ENCODE assay signal across 29 cellular contexts in the genomic region with DNA sequence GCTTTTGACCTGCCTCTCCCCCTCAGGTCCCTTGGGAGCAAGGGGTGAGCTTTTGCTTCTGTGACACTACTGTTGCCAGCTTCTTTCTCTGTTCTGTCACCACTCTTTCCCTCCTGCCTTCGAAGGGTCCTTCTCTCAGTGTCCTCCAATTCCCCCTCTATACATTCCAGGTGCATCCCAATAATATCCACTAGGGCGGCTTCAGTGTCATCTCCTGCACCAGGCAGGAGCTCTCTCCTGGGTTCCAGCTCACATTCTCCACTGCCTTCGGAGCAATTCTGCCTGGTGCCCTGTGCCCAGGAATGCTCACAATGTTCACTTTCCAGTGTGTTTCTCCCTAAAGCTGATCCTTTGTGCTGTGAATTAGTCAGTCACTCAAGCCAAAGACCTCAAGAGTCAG.
A peak's percentile ranks its signal among the peaks of the same experiment; 100 is the strongest.
DNase-seq lines count a peak whose midpoint lies in the region; ATAC-seq, FAIRE-seq and TF ChIP-seq lines count a peak whose summit lies in the region.
"Had no signal": no experiment of that assay in that cellular context is flagged by ENCODE, and none has a peak within 500 bp of the region (broad histone marks: within the 10 kb centered on the region; RNA-seq: fewer than 3 reads in every experiment).

No MANE protein-coding gene starts in this region.

- no peak for ATAC-seq in aorta (ENCODE audit: low FRiP score)
- no peak for ATAC-seq in GM19023 (IDR thresholded peaks at IDR 0.05; ENCODE audit: unreplicated experiment)
- ATAC-seq: activated naive CD4-positive, alpha-beta T cell treated with anti-CD3 and anti-CD28 coated beads, Interleukin-2, amount 50 U/mL, for 72 hours; K562; lower lobe of right lung; naive thymus-derived CD8-positive, alpha-beta T cell; PC-3; stimulated activated naive CD8-positive, alpha-beta T cell treated with anti-CD3 and anti-CD28 coated beads, Interleukin-15, amount 100 ng/mL, for 72 hours had no signal

- H3K9ac ChIP-seq in kidney (ENCODE audit: low read length in 2 of 2): no peak overlapping the region

- 0 out of 2 replicates have a peak, but pooled peaks have one; percentile 16 for TF ChIP-seq CTCF in HEK293 (tag by site-specific recombination; IDR thresholded peaks at IDR 0.05)
- TF ChIP-seq CTCF in brain (conservative IDR thresholded peaks at IDR 0.05): no peak
- TF ChIP-seq CTCF in kidney (IDR thresholded peaks at IDR 0.05; ENCODE audit: borderline replicate concordance, extremely low read depth, insufficient read depth): no peak
- peak; percentile 15 for TF ChIP-seq CTCF in type B pancreatic cell (conservative IDR thresholded peaks at IDR 0.05)

- H3K27ac ChIP-seq in HEK293 (ENCODE audit: extremely low read depth, low read depth, low read length) (no peak overlapping the region), kidney (ENCODE audit: low read depth in 2 of 2, low read length in 2 of 2) (peak overlapping the region; percentile 28 to 38), aorta (ENCODE audit: low read depth in 1 of 2, low read length in 2 of 2) (no peak overlapping the region)
- H3K27ac ChIP-seq: cardiac muscle cell, colonic mucosa, lower lobe of right lung, SK-N-MC, thyroid gland had no signal

- 69 to 73% methylated on average over 3 of the region's 3 CpGs for WGBS in aorta, 2 donors

- no peaks in the 10 kb centered on the region for H3K9me3 ChIP-seq in HEK293 (ENCODE audit: control insufficient read depth, insufficient read depth, low read depth, low read length)
- no peaks in the 10 kb centered on the region for H3K9me3 ChIP-seq in kidney (ENCODE audit: control insufficient read depth in 1 of 2, low read length in 2 of 2)
- peaks cover 6% of the 10 kb centered on the region for H3K9me3 ChIP-seq in aorta (ENCODE audit: control insufficient read depth, low read length)
- H3K9me3 ChIP-seq: colonic mucosa, lower lobe of right lung, thyroid gland had no signal

- H3K4me1 Mint-ChIP-seq in brain: peaks cover 22% of the 10 kb centered on the region
- peaks cover 25% of the 10 kb centered on the region for H3K4me1 Mint-ChIP-seq in type B pancreatic cell (ENCODE audit: unreplicated experiment)
- H3K4me1 Mint-ChIP-seq: stimulated activated naive CD8-positive, alpha-beta T cell treated with anti-CD3 and anti-CD28 coated beads, Interleukin-15, amount 100 ng/mL, for 72 hours had no signal

- POLR2A ChIA-PET in HEK293 (lab: Yijun Ruan, JAX): no interaction called here

- CTCF ChIA-PET in HEK293 (lab: Yijun Ruan, JAX): interaction anchor here (0.6 to 1.4 kb wide), 5 partner anchors 9 to 1997 kb away, joined by 3 to 4 read pairs (median 3); no protein-coding TSS in a partner anchor

- no peaks in the 10 kb centered on the region for H3K36me3 Mint-ChIP-seq in brain
- H3K36me3 Mint-ChIP-seq in type B pancreatic cell: peaks cover 7% of the 10 kb centered on the region
- H3K36me3 Mint-ChIP-seq: CD14-positive monocyte had no signal

- FAIRE-seq in kidney (lab: Jason Lieb, UNC): no peak
- FAIRE-seq: GM12892, K562, small intestine had no signal

- H3K27me3 Mint-ChIP-seq in brain (peaks cover 16% of the 10 kb centered on the region), type B pancreatic cell (peaks cover 31% of the 10 kb centered on the region)

- H3K27me3 ChIP-seq in aorta (ENCODE audit: control insufficient read depth in 1 of 2, insufficient read depth in 2 of 2, low read length in 1 of 2): no peaks in the 10 kb centered on the region
- H3K27me3 ChIP-seq: cardiac muscle cell, colonic mucosa, thyroid gland had no signal

- H3K4me3 ChIP-seq in HEK293 (ENCODE audit: low read depth, low read length) (no peak overlapping the region), kidney (ENCODE audit: low read length in 2 of 2) (no peak overlapping the region), aorta (ENCODE audit: low read length in 2 of 2) (no peak overlapping the region)
- H3K4me3 ChIP-seq: cardiac muscle cell, colonic mucosa, K562, lower lobe of right lung, SK-N-MC, thyroid gland had no signal

- intact Hi-C loops in kidney (cut with DNase I): no loop called here
- intact Hi-C loops in aorta (cut with DNase I): no loop called here

- peak overlapping the region in 4 of 5 experiments; percentile 32 to 87 (median 62) for H3K27ac Mint-ChIP-seq in brain
- H3K27ac Mint-ChIP-seq in type B pancreatic cell: peak overlapping the region; percentile 17
- H3K27ac Mint-ChIP-seq: activated naive CD4-positive, alpha-beta T cell treated with anti-CD3 and anti-CD28 coated beads, Interleukin-2, amount 50 U/mL, for 72 hours; CD14-positive monocyte; HFFc6; naive thymus-derived CD8-positive, alpha-beta T cell; stimulated activated naive CD8-positive, alpha-beta T cell treated with anti-CD3 and anti-CD28 coated beads, Interleukin-15, amount 100 ng/mL, for 72 hours had no signal

- H3K4me1 ChIP-seq in HEK293 (ENCODE audit: control insufficient read depth, insufficient read depth, low read length) (peaks cover 10% of the 10 kb centered on the region), kidney (ENCODE audit: control insufficient read depth in 1 of 2, insufficient read depth in 1 of 2, low read depth in 1 of 2, low read length in 2 of 2) (peaks cover 18 to 31% of the 10 kb centered on the region in 2 donors), aorta (ENCODE audit: control insufficient read depth in 1 of 2, insufficient read depth in 2 of 2, low read length in 2 of 2) (no peaks in the 10 kb centered on the region)
- H3K4me1 ChIP-seq: colonic mucosa, lower lobe of right lung had no signal

- H3K9me3 Mint-ChIP-seq in brain (peaks cover 0 to 11% (median 8%) of the 10 kb centered on the region in 5 experiments), type B pancreatic cell (peaks cover 13% of the 10 kb centered on the region)
- H3K9me3 Mint-ChIP-seq: HFFc6 had no signal

- peak overlapping the region in 1 of 5 experiments; percentile 26 for H3K4me3 Mint-ChIP-seq in brain
- peak overlapping the region; percentile 4 for H3K4me3 Mint-ChIP-seq in type B pancreatic cell
- H3K4me3 Mint-ChIP-seq: CD14-positive monocyte; HFFc6; naive thymus-derived CD8-positive, alpha-beta T cell; stimulated activated naive CD8-positive, alpha-beta T cell treated with anti-CD3 and anti-CD28 coated beads, Interleukin-15, amount 100 ng/mL, for 72 hours had no signal

- no peaks in the 10 kb centered on the region for H3K36me3 ChIP-seq in HEK293 (ENCODE audit: control insufficient read depth in 2 of 2, insufficient read depth in 1 of 2, low read length in 2 of 2)
- H3K36me3 ChIP-seq in kidney (ENCODE audit: control insufficient read depth in 1 of 2, insufficient read depth in 2 of 2, low read length in 2 of 2): no peaks in the 10 kb centered on the region
- H3K36me3 ChIP-seq in aorta (ENCODE audit: control insufficient read depth in 1 of 2, insufficient read depth in 2 of 2, low read length in 1 of 2): no peaks in the 10 kb centered on the region
- H3K36me3 ChIP-seq: cardiac muscle cell, colonic mucosa, lower lobe of right lung, thyroid gland had no signal

- no peak for DNase-seq in kidney
- DNase-seq in type B pancreatic cell (ENCODE audit: extremely low spot score, unreplicated experiment): no peak
- DNase-seq in aorta: no peak
- DNase-seq in GM19240 (ENCODE audit: insufficient read length, low spot score): no peak
- DNase-seq: activated CD4-positive, alpha-beta T cell treated with anti-CD3 and anti-CD28 coated beads, Interleukin-2, amount 50 U/mL, for 1 hour; activated CD4-positive, CD25-positive, alpha-beta regulatory T cell; activated effector memory CD4-positive, alpha-beta T cell treated with Interleukin-2 at 50 U/mL for 16 hours; activated T-cell treated with anti-CD3 and anti-CD28 coated beads, Interleukin-2, amount 50 U/mL, for 1 hour; colonic mucosa; effector CD4-positive, alpha-beta T cell; head of caudate nucleus; HFFc6; lower lobe of right lung; naive thymus-derived CD8-positive, alpha-beta T cell; NCI-H1092 treated with DMSO at 0.1 percent for 48 hours; NCI-H1930; PC-3; small intestine; stimulated activated naive CD8-positive, alpha-beta T cell treated with anti-CD3 and anti-CD28 coated beads, Interleukin-15, amount 100 ng/mL, for 72 hours; thyroid gland had no signal

TF ChIP-seq in HEK293, 187 proteins besides CTCF, POLR2A, EP300 and RAD21:
- TF ChIP-seq ZNF324 (tag by site-specific recombination; IDR thresholded peaks at IDR 0.05) (no peak), MYNN (tag by site-specific recombination; IDR thresholded peaks at IDR 0.05; ENCODE audit: borderline replicate concordance) (no peak), GLIS2 (tag by site-specific recombination; IDR thresholded peaks at IDR 0.05) (no peak)
- TF ChIP-seq, protein P1, sequence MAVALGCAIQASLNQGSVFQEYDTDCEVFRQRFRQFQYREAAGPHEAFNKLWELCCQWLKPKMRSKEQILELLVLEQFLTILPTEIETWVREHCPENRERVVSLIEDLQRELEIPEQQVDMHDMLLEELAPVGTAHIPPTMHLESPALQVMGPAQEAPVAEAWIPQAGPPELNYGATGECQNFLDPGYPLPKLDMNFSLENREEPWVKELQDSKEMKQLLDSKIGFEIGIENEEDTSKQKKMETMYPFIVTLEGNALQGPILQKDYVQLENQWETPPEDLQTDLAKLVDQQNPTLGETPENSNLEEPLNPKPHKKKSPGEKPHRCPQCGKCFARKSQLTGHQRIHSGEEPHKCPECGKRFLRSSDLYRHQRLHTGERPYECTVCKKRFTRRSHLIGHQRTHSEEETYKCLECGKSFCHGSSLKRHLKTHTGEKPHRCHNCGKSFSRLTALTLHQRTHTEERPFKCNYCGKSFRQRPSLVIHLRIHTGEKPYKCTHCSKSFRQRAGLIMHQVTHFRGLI (tag by site-specific recombination; IDR thresholded peaks at IDR 0.05): no peak
- TF ChIP-seq, protein P2, sequence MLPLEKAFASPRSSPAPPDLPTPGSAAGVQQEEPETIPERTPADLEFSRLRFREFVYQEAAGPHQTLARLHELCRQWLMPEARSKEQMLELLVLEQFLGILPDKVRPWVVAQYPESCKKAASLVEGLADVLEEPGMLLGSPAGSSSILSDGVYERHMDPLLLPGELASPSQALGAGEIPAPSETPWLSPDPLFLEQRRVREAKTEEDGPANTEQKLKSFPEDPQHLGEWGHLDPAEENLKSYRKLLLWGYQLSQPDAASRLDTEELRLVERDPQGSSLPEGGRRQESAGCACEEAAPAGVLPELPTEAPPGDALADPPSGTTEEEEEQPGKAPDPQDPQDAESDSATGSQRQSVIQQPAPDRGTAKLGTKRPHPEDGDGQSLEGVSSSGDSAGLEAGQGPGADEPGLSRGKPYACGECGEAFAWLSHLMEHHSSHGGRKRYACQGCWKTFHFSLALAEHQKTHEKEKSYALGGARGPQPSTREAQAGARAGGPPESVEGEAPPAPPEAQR (tag by site-specific recombination; IDR thresholded peaks at IDR 0.05): no peak

Comparison
In these comparisons a context has a peak if more than half of its experiments do, and no peak if none do; other contexts are left out.
1. H3K27ac ChIP-seq: peak in kidney (2 of 2); none in HEK293 (single experiment) and aorta (0 of 2).
2. CTCF ChIP-seq: peak in HEK293 (single experiment) and type B pancreatic cell (single experiment); none in brain (0 of 2) and kidney (single experiment).